Comparison of ENCODE assay signal across 27 cellular contexts in genomic region chr3:69174871-69175737, GRCh38. TPM values are rescaled to one million over a fixed set of nuclear protein-coding genes. Genes with fewer than 3 reads are reported as not detected.
DNase-seq lines count a peak whose midpoint lies in the region; ATAC-seq, FAIRE-seq and TF ChIP-seq lines count a peak whose summit lies in the region.
"Had no signal": no experiment of that assay in that cellular context is flagged by ENCODE, and none has a peak within 500 bp of the region (broad histone marks: within the 10 kb centered on the region; RNA-seq: fewer than 3 reads in every experiment).

No MANE protein-coding gene starts in this region.

- no peak overlapping the region for H3K27ac Mint-ChIP-seq in endothelial cell (ENCODE audit: unreplicated experiment)
- H3K27ac Mint-ChIP-seq: activated CD4-positive, alpha-beta T cell treated with anti-CD3 and anti-CD28 coated beads for 36 hours; effector memory CD8-positive, alpha-beta T cell; H9 had no signal

- no peak overlapping the region for H3K9ac ChIP-seq in kidney (ENCODE audit: low read length in 2 of 2)
- H3K9ac ChIP-seq: BLaER1 treated with 17β-estradiol and CSF1 and Interleukin-3, amounts not matched to agents 10 nM and 100 nM had no signal

- ATAC-seq in heart right ventricle (peak in 1 of 8 donors; percentile 28), left cardiac atrium (no peak), GM21367 (IDR thresholded peaks at IDR 0.05; ENCODE audit: unreplicated experiment) (no peak)
- ATAC-seq: activated CD4-positive, alpha-beta T cell treated with anti-CD3 and anti-CD28 coated beads for 36 hours; effector memory CD8-positive, alpha-beta T cell had no signal

- H3K27me3 ChIP-seq in heart right ventricle (no peaks in the 10 kb centered on the region), tibial nerve (no peaks in the 10 kb centered on the region)
- H3K27me3 ChIP-seq: BLaER1 treated with 17β-estradiol and CSF1 and Interleukin-3, amounts not matched to agents 10 nM and 100 nM; stomach had no signal

- H3K4me3 ChIP-seq in heart right ventricle (no peak overlapping the region), tibial nerve (no peak overlapping the region), kidney (ENCODE audit: low read length in 2 of 2) (no peak overlapping the region)
- H3K4me3 ChIP-seq: BLaER1 treated with 17β-estradiol and CSF1 and Interleukin-3, amounts not matched to agents 10 nM and 100 nM; lung; stomach had no signal

- H3K4me3 Mint-ChIP-seq in endothelial cell (ENCODE audit: unreplicated experiment), result peak overlapping the region; percentile 59
- H3K4me3 Mint-ChIP-seq: activated CD4-positive, alpha-beta T cell treated with anti-CD3 and anti-CD28 coated beads for 36 hours; effector memory CD8-positive, alpha-beta T cell; H9 had no signal

- WGBS in heart right ventricle, 2 donors, result 67% methylated on average over 4 of the region's 4 CpGs
- WGBS in tibial nerve, 2 donors, result 53 to 54% methylated on average over 4 of the region's 4 CpGs

- peaks cover 59% of the 10 kb centered on the region for H3K36me3 Mint-ChIP-seq in endothelial cell (ENCODE audit: low read depth, unreplicated experiment)

- peaks cover 5 to 51% (median 28%) of the 10 kb centered on the region in 9 donors for H3K4me1 ChIP-seq in heart right ventricle
- peaks cover 0 to 35% (median 3%) of the 10 kb centered on the region in 4 donors for H3K4me1 ChIP-seq in tibial nerve
- peaks cover 12 to 19% of the 10 kb centered on the region in 2 donors for H3K4me1 ChIP-seq in kidney (ENCODE audit: control insufficient read depth in 1 of 2, insufficient read depth in 1 of 2, low read depth in 1 of 2, low read length in 2 of 2)
- H3K4me1 ChIP-seq: BLaER1 treated with 17β-estradiol and CSF1 and Interleukin-3, amounts not matched to agents 10 nM and 100 nM had no signal

- DNase-seq in heart right ventricle, result no peak
- DNase-seq in left cardiac atrium, result no peak
- DNase-seq in endothelial cell (ENCODE audit: low spot score), result no peak
- peak; percentile 35 for DNase-seq in midbrain (lab: John Stamatoyannopoulos, UW)
- DNase-seq in tibial nerve (ENCODE audit: low spot score in 2 of 2), result no peak
- no peak for DNase-seq in GM19240 (ENCODE audit: insufficient read length, low spot score)
- no peak for DNase-seq in kidney
- DNase-seq: activated CD4-positive, alpha-beta T cell treated with anti-CD3 and anti-CD28 coated beads for 36 hours; activated effector memory CD4-positive, alpha-beta T cell treated with anti-CD3 and anti-CD28 coated beads, Interleukin-2, amount 50 U/mL, for 16 hours; Calu3; central memory CD4-positive, alpha-beta T cell; effector memory CD8-positive, alpha-beta T cell; EL; H9; KG1; NCI-H187; NCI-H226; SIG-M5; stimulated activated CD4-positive, alpha-beta T cell treated with anti-CD3 and anti-CD28 coated beads, Interleukin-4, amount 100 ng/mL, for 1 hour; stomach had no signal

- H3K27me3 Mint-ChIP-seq in endothelial cell (ENCODE audit: unreplicated experiment), result no peaks in the 10 kb centered on the region
- H3K27me3 Mint-ChIP-seq: activated CD4-positive, alpha-beta T cell treated with anti-CD3 and anti-CD28 coated beads for 36 hours; effector memory CD8-positive, alpha-beta T cell had no signal

- intact Hi-C loops in heart right ventricle (cut with DNase I), result loop anchor here in 1 of 10 donors (5.0 kb wide), 1 partner anchor 132 kb away; no protein-coding TSS in a partner anchor
- intact Hi-C loops in left cardiac atrium (cut with DNase I), result no loop called here
- intact Hi-C loops in kidney (cut with DNase I), result no loop called here

- H3K36me3 ChIP-seq in heart right ventricle, result peaks cover 0 to 95% (median 14%) of the 10 kb centered on the region in 9 donors
- peaks cover 0 to 14% (median 0%) of the 10 kb centered on the region in 3 donors for H3K36me3 ChIP-seq in tibial nerve
- H3K36me3 ChIP-seq in kidney (ENCODE audit: control insufficient read depth in 1 of 2, insufficient read depth in 2 of 2, low read length in 2 of 2), result peaks cover 9 to 46% of the 10 kb centered on the region in 2 donors

- TF ChIP-seq EP300 in tibial nerve (IDR thresholded peaks at IDR 0.05), result no peak

- TF ChIP-seq CTCF in heart right ventricle (IDR thresholded peaks at IDR 0.05) (no peak), endothelial cell (IDR thresholded peaks at IDR 0.05; ENCODE audit: unreplicated experiment) (no peak), tibial nerve (IDR thresholded peaks at IDR 0.05) (no peak), kidney (IDR thresholded peaks at IDR 0.05; ENCODE audit: borderline replicate concordance, extremely low read depth, insufficient read depth) (no peak)

- peaks cover 18% of the 10 kb centered on the region for H3K4me1 Mint-ChIP-seq in endothelial cell (ENCODE audit: unreplicated experiment)

- H3K9me3 Mint-ChIP-seq in endothelial cell (ENCODE audit: unreplicated experiment), result no peaks in the 10 kb centered on the region
- H3K9me3 Mint-ChIP-seq: effector memory CD8-positive, alpha-beta T cell; H9 had no signal

- no peaks in the 10 kb centered on the region for H3K9me3 ChIP-seq in heart right ventricle
- H3K9me3 ChIP-seq in tibial nerve, result no peaks in the 10 kb centered on the region
- H3K9me3 ChIP-seq in kidney (ENCODE audit: control insufficient read depth in 1 of 2, low read length in 2 of 2), result no peaks in the 10 kb centered on the region
- H3K9me3 ChIP-seq: BLaER1 treated with 17β-estradiol and CSF1 and Interleukin-3, amounts not matched to agents 10 nM and 100 nM; stomach had no signal

- no peak for TF ChIP-seq POLR2A in tibial nerve (IDR thresholded peaks at IDR 0.05)

- H3K27ac ChIP-seq in heart right ventricle (peak overlapping the region in 6 of 10 donors; percentile 15 to 60 (median 42)), tibial nerve (peak overlapping the region; percentile 25 to 77 (median 45)), kidney (ENCODE audit: low read depth in 2 of 2, low read length in 2 of 2) (no peak overlapping the region)
- H3K27ac ChIP-seq: BLaER1 treated with 17β-estradiol and CSF1 and Interleukin-3, amounts not matched to agents 10 nM and 100 nM; stomach had no signal

- no peak for FAIRE-seq in kidney (lab: Jason Lieb, UNC)
- FAIRE-seq: TTC549, urothelium cell line had no signal

RNA-seq across cellular contexts. Expression of gene LMOD3, which starts 52.7 kb away (rescaled TPM):
- total RNA-seq in heart right ventricle (100 to 1,000 TPM; 122 to 240 (median 188) TPM), left cardiac atrium (10 to 100 TPM; 49.2 to 52.8 TPM), endothelial cell (ENCODE audit: unreplicated experiment) (not detected), tibial nerve (not detected), kidney (0.09 TPM)
- polyA plus RNA-seq in heart right ventricle (10 to 100 TPM; 28.6 to 96.1 TPM), kidney (ENCODE audit: insufficient read depth, low read depth, low replicate concordance) (0.28 TPM)
- total RNA-seq: A673; activated CD4-positive, alpha-beta T cell treated with anti-CD3 and anti-CD28 coated beads for 36 hours; Calu3; H9 had no signal
- polyA plus RNA-seq: neural cell had no signal

Comparison
In these comparisons a context has a peak if more than half of its experiments do, and no peak if none do; other contexts are left out.
1. H3K27ac ChIP-seq: peak in heart right ventricle (6 of 10) and tibial nerve (4 of 4); none in kidney (0 of 2).
2. RNA of gene LMOD3, which starts 52.7 kb away (total RNA-seq): 122 to 240 TPM in heart right ventricle and 49.2 to 52.8 TPM in left cardiac atrium; 0.09 TPM in kidney (single experiment), not detected in endothelial cell (single experiment) and not detected in tibial nerve; every median in the first group is over 10 times any median in the second.